Comparison of ENCODE assay signal across 9 cellular contexts in the genomic region with DNA sequence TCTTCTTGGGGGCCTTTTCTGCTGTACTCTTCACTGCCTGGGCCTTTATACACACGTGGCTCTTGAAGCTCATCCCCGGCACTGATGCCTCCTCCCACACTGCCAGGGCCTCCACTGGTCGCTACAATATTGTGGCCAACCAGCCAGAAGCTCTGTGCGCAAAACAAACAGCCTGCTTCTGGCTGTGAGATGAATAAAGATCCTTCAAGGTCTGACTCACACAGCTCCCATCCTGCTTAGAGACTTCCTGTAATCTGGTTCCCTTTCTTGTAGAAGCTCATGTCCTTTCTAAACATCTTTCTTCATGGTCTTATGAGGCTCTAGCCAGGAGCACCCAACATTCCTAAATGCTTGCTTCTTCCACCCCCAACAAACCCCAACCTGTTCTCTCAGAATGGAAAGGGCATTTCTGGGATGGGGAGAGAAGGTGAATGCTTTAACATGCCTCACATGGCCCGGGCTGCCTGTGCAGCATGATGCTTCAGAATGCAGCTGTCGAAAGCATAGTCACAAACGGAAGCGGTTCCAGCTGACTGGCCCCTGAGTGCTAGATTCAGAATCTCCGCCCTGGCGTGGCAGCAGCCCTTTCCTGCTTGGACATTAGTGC. TPM values are rescaled to one million over a fixed set of nuclear protein-coding genes. Genes with fewer than 3 reads are reported as not detected.
DNase-seq lines count a peak whose midpoint lies in the region; ATAC-seq and TF ChIP-seq lines count a peak whose summit lies in the region.
"Had no signal": no experiment of that assay in that cellular context is flagged by ENCODE, and none has a peak within 500 bp of the region (broad histone marks: within the 10 kb centered on the region; RNA-seq: fewer than 3 reads in every experiment).

No MANE protein-coding gene starts in this region.

- POLR2A ChIA-PET in IMR-90 (lab: Charles Lee; ENCODE audit: unreplicated experiment): interaction anchor here (0.6 to 1.2 kb wide), 2 partner anchors 11 to 1439 kb away, joined by 4 to 9 read pairs; no protein-coding TSS in a partner anchor

- peaks cover 45% of the 10 kb centered on the region for H3K9me1 ChIP-seq in IMR-90 (ENCODE audit: insufficient read depth, low read length)

- H3K4ac ChIP-seq in IMR-90 (ENCODE audit: low read depth, low read length): peak overlapping the region; percentile 96

- peak overlapping the region; percentile 91 for H3K14ac ChIP-seq in IMR-90 (replicated peaks; ENCODE audit: low read depth, low read length)

- peak overlapping the region; percentile 95 for H3K23ac ChIP-seq in IMR-90 (ENCODE audit: low read depth, low read length)

- peak overlapping the region; percentile 93 for H3K56ac ChIP-seq in IMR-90 (ENCODE audit: extremely low read depth, insufficient read depth, low read length)

- H2BK5ac ChIP-seq in IMR-90 (ENCODE audit: low read depth, low read length, poor library complexity, severe bottlenecking): peak overlapping the region; percentile 96

- intact Hi-C loops in IMR-90 (cut with micrococcal nuclease): no loop called here

- H3K27me3 ChIP-seq in IMR-90 (ENCODE audit: control insufficient read depth, insufficient read depth, low read length): no peaks in the 10 kb centered on the region
- H3K27me3 ChIP-seq in osteoblast (ENCODE audit: insufficient read depth, low read length): no peaks in the 10 kb centered on the region

- H3K4me3 ChIP-seq in IMR-90 (ENCODE audit: insufficient read depth, low read depth, low read length) (no peak overlapping the region), WI38 (ENCODE audit: low read depth, low read length) (peak overlapping the region; percentile 21; the same call in 1 of the 2 replicates), osteoblast (ENCODE audit: insufficient read depth, low read length) (peak overlapping the region; percentile 27)

- H3K4me2 ChIP-seq in IMR-90 (ENCODE audit: low read depth, low read length): peak overlapping the region; percentile 65
- peak overlapping the region; percentile 68 for H3K4me2 ChIP-seq in osteoblast (ENCODE audit: insufficient read depth, low read length)

- no peak for TF ChIP-seq RAD21 in IMR-90 (IDR thresholded peaks at IDR 0.05; ENCODE audit: low read length)

- H3K79me1 ChIP-seq in IMR-90 (ENCODE audit: low read depth in 1 of 2, low read length in 2 of 2): peaks cover 31 to 78% of the 10 kb centered on the region in 2 experiments

- no TSS peak for BruUV-seq in IMR-90 (replicated peaks; lab: Mats Ljungman, UMichigan)

- peak overlapping the region; percentile 95 for H4K91ac ChIP-seq in IMR-90 (ENCODE audit: insufficient read depth, low read depth, low read length)

- H2AFZ ChIP-seq in IMR-90 (replicated peaks; ENCODE audit: low read length, poor library complexity): peak overlapping the region; percentile 86
- H2AFZ ChIP-seq in osteoblast (ENCODE audit: low read length): peak overlapping the region; percentile 74

- H3K9me3 ChIP-seq in IMR-90 (ENCODE audit: control insufficient read depth, insufficient read depth, low read length) (no peaks in the 10 kb centered on the region), osteoblast (ENCODE audit: low read depth, low read length) (no peaks in the 10 kb centered on the region)

- peak overlapping the region; percentile 98 for H2BK20ac ChIP-seq in IMR-90 (ENCODE audit: low read depth, low read length)

- H4K8ac ChIP-seq in IMR-90 (ENCODE audit: low read depth in 2 of 2, low read length in 2 of 2): peak overlapping the region; percentile 35 to 92

- H3K27ac ChIP-seq in IMR-90 (ENCODE audit: insufficient read depth, low read length) (peak overlapping the region; percentile 89), osteoblast (ENCODE audit: low read depth, low read length) (peak overlapping the region; percentile 98)
- H3K27ac ChIP-seq: 22Rv1 had no signal

- TF ChIP-seq CTCF in IMR-90 (conservative IDR thresholded peaks at IDR 0.05; ENCODE audit: low read depth, low read length) (no peak), WI38 (IDR thresholded peaks at IDR 0.05; ENCODE audit: low read depth, low read length) (no peak), osteoblast (IDR thresholded peaks at IDR 0.05; ENCODE audit: extremely low read depth, low read depth, low read length) (no peak)

- peak overlapping the region; percentile 81 for H2AK9ac ChIP-seq in IMR-90 (replicated peaks; ENCODE audit: low read depth, low read length, poor library complexity)

- H3K9ac ChIP-seq in IMR-90 (ENCODE audit: low read depth, low read length): peak overlapping the region; percentile 32; the same call in 1 of the 2 replicates

- H4K20me1 ChIP-seq in IMR-90 (ENCODE audit: insufficient read depth, low read length) (peaks cover 3% of the 10 kb centered on the region; the same call in 1 of the 2 replicates), osteoblast (ENCODE audit: insufficient read depth, low read length) (no peaks in the 10 kb centered on the region)

- peak overlapping the region; percentile 50 for H3K18ac ChIP-seq in IMR-90 (ENCODE audit: low read depth, low read length)

- dilution Hi-C loops in IMR-90 (cut with HindIII; ENCODE audit: low sequenced_read_pairs, unreplicated experiment): no loop called here

- in situ Hi-C loops in IMR-90 (cut with MboI; ENCODE audit: low sequenced_read_pairs): no loop called here

- H3K36me3 ChIP-seq in IMR-90 (ENCODE audit: control insufficient read depth, insufficient read depth, low read length): peaks cover 11% of the 10 kb centered on the region
- peaks cover 22% of the 10 kb centered on the region for H3K36me3 ChIP-seq in osteoblast (ENCODE audit: insufficient read depth, low read length)

- H4K5ac ChIP-seq in IMR-90 (ENCODE audit: low read depth, low read length): peak overlapping the region; percentile 52

- peak overlapping the region; percentile 98 for H2BK120ac ChIP-seq in IMR-90 (ENCODE audit: low read depth, low read length)

- TF ChIP-seq POLR2A in IMR-90 (IDR thresholded peaks at IDR 0.05; ENCODE audit: low read depth, low read length): peak; percentile 45; the same call in 1 of the 2 replicates

- ATAC-seq in GM21526 (IDR thresholded peaks at IDR 0.05; ENCODE audit: low FRiP score, unreplicated experiment) (peak; percentile 96), IMR-90 (ENCODE audit: low read depth) (peak; percentile 91)

- DNase-seq in NCI-H1105 treated with DMSO at 0.1 percent for 48 hours (lab: John Stamatoyannopoulos, UW) (peak; percentile 8), NCI-H1105 (lab: John Stamatoyannopoulos, UW) (no peak), IMR-90 (peak; percentile 97), fibroblast of gingiva (ENCODE audit: low read depth) (peak; percentile 54), osteoblast (ENCODE audit: insufficient read length, low spot score, missing footprints) (peak; percentile 66), GF-D8 (lab: John Stamatoyannopoulos, UW) (no peak)

- H3K4me1 ChIP-seq in IMR-90 (ENCODE audit: control insufficient read depth, insufficient read depth, low read length) (peaks cover 41% of the 10 kb centered on the region), osteoblast (ENCODE audit: insufficient read depth, low read length) (peaks cover 71% of the 10 kb centered on the region)

- 20% methylated on average over 1 of the region's 10 CpGs; no CpG with 5 or more reads in 1 of the 2 experiments for WGBS in IMR-90 (ENCODE audit: extremely low coverage in 2 of 2, insufficient read length in 1 of 2), 2 experiments

- H2AK5ac ChIP-seq in IMR-90 (ENCODE audit: low read depth, low read length): peak overlapping the region; percentile 70

- peaks cover 59% of the 10 kb centered on the region for H3K79me2 ChIP-seq in osteoblast (ENCODE audit: insufficient read depth, low read length)

- H2BK15ac ChIP-seq in IMR-90 (ENCODE audit: low read depth, low read length): peak overlapping the region; percentile 91

- CTCF ChIA-PET in IMR-90 (lab: Yijun Ruan, JAX): interaction anchor here (0.6 kb wide), 1 partner anchor 8 kb away, joined by 3 read pairs; no protein-coding TSS in a partner anchor

TF ChIP-seq in IMR-90, 13 proteins besides CTCF, POLR2A, EP300 and RAD21:
- TF ChIP-seq BHLHE40 (IDR thresholded peaks at IDR 0.05; ENCODE audit: low read depth, low read length): no peak
- TF ChIP-seq FOS (IDR thresholded peaks at IDR 0.05; ENCODE audit: low read depth, low read length): peak; percentile 56
- no peak for TF ChIP-seq RCOR1 (IDR thresholded peaks at IDR 0.05; ENCODE audit: insufficient replicate concordance, low read length)
- no peak for TF ChIP-seq CEBPB (IDR thresholded peaks at IDR 0.05; ENCODE audit: low read depth, low read length)
- peak; percentile 26 for TF ChIP-seq SMC3 (IDR thresholded peaks at IDR 0.05; ENCODE audit: low read depth, low read length)
- TF ChIP-seq, protein P1, sequence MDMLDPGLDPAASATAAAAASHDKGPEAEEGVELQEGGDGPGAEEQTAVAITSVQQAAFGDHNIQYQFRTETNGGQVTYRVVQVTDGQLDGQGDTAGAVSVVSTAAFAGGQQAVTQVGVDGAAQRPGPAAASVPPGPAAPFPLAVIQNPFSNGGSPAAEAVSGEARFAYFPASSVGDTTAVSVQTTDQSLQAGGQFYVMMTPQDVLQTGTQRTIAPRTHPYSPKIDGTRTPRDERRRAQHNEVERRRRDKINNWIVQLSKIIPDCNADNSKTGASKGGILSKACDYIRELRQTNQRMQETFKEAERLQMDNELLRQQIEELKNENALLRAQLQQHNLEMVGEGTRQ (IDR thresholded peaks at IDR 0.05; ENCODE audit: low read depth, low read length): peak; percentile 66
- peak; percentile 30; the same call in 1 of the 2 replicates for TF ChIP-seq NFE2L2 (IDR thresholded peaks at IDR 0.05; ENCODE audit: low read depth, low read length)
- peak; percentile 66 for TF ChIP-seq MXI1 (IDR thresholded peaks at IDR 0.05; ENCODE audit: borderline replicate concordance, low read depth, low read length)

RNA-seq across cellular contexts. Expression of a gene that starts 24.6 kb away (rescaled TPM):
- total RNA-seq in IMR-90 (2012; rRNA removed) (43.3 and 46.4 TPM in 2 replicates), osteoblast (145 and 183 TPM in 2 replicates)
- polyA plus RNA-seq in IMR-90 (2012; rRNA removed): 45.2 and 51.3 TPM in 2 replicates
- polyA plus RNA-seq in IMR-90 (2012; cell fraction: cytosol; rRNA removed): 40.6 and 48.8 TPM in 2 replicates
- polyA plus RNA-seq in IMR-90 (2012; cell fraction: nucleus; rRNA removed; ENCODE audit: low replicate concordance): 27.6 and 54.4 TPM in 2 replicates

Comparison
In these comparisons a context has a peak if more than half of its experiments do, and no peak if none do; other contexts are left out.
1. DNase-seq: peak in NCI-H1105 treated with DMSO at 0.1 percent for 48 hours (single experiment), IMR-90 (single experiment), fibroblast of gingiva (single experiment) and osteoblast (single experiment); none in NCI-H1105 (single experiment) and GF-D8 (single experiment).